12 cellular contexts compared by ENCODE assay signal in the genomic region with DNA sequence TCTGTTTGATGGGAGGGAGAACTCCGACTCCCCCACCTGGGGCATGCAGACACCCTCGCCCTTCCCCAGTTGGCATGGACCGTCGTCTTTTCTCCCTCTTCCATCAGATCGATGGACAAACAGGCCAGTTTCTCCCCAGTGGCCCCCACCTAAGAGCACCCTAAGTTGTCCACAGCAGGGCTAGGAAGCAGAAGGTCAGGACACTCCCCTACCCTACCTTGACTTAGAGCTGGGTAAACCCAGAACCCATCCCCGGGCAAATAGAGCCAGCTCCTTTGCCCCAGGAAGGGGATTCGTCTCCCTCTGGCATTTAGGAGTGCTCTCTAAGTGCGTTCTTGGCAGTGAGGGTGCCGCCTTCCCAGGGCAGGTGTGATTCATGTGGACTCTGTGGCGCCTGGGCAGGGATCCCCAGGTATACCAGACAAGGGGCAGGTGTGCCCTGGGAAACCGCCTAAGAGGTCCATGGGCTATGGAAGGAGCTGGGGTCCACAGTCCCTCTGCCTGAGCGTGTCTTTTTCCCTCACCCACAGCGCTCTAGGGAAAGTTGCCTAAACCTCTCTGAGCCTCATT. TPM values are rescaled to one million over a fixed set of nuclear protein-coding genes. Genes with fewer than 3 reads are reported as not detected.
DNase-seq lines count a peak whose midpoint lies in the region; ATAC-seq, FAIRE-seq and TF ChIP-seq lines count a peak whose summit lies in the region.
"Had no signal": no experiment of that assay in that cellular context is flagged by ENCODE, and none has a peak within 500 bp of the region (broad histone marks: within the 10 kb centered on the region; RNA-seq: fewer than 3 reads in every experiment).

No MANE protein-coding gene starts in this region.

- POLR2A ChIA-PET in activated CD4-positive, alpha-beta memory T cell treated with anti-CD3 and anti-CD28 coated beads, Interleukin-2, amount 10 ng/mL, durations not matched to agents 7 days and 5 days (lab: Charles Lee): interaction anchor here (0.7 to 9.0 kb wide), 14 partner anchors 9 to 167 kb away, joined by 3 to 52 read pairs (median 5); no protein-coding TSS in a partner anchor

- intact Hi-C loops in CD14-positive monocyte (cut with micrococcal nuclease) (loop anchor here (1.0 to 5.0 kb wide), 4 partner anchors 34 to 169 kb away; no protein-coding TSS in a partner anchor), left lung (cut with DNase I) (loop anchor here in 1 of 2 donors (10.0 kb wide), 2 partner anchors 102 to 172 kb away; no protein-coding TSS in a partner anchor), right cardiac atrium (cut with DNase I) (loop anchor here in 2 of 4 donors (10.0 kb wide), 2 partner anchors 172 to 272 kb away; no protein-coding TSS in a partner anchor), mammary epithelial cell (cut with micrococcal nuclease) (loop anchor here (1.0 to 2.0 kb wide), 3 partner anchors 104 to 272 kb away; no protein-coding TSS in a partner anchor)

- no TSS peak for BruUV-seq in mammary epithelial cell (replicated peaks; lab: Mats Ljungman, UMichigan)

- no peak overlapping the region for H2AFZ ChIP-seq in mammary epithelial cell (ENCODE audit: low read depth, low read length)

- no peak overlapping the region for H3K9ac ChIP-seq in mammary epithelial cell (ENCODE audit: insufficient read depth, low read length)

- 46% methylated on average over 13 of the region's 13 CpGs for whole genome bisulfite sequencing in right cardiac atrium
- 82% methylated on average over 10 of the region's 13 CpGs for WGBS in mammary epithelial cell (ENCODE audit: low coverage, missing lambda C conversion rate)

- H3K9me3 ChIP-seq in left lung: no peaks in the 10 kb centered on the region
- H3K9me3 ChIP-seq in right cardiac atrium (ENCODE audit: control insufficient read depth, low read length): no peaks in the 10 kb centered on the region
- H3K9me3 ChIP-seq in mammary epithelial cell (replicated peaks; ENCODE audit: insufficient read depth, low read length): no peaks in the 10 kb centered on the region
- H3K9me3 ChIP-seq: lower lobe of right lung, Peyer's patch had no signal

- peak overlapping the region; percentile 2 to 78 for H3K4me3 Mint-ChIP-seq in CD14-positive monocyte
- H3K4me3 Mint-ChIP-seq in activated CD4-positive, alpha-beta memory T cell treated with anti-CD3 and anti-CD28 coated beads, Interleukin-2, amount 10 ng/mL, durations not matched to agents 7 days and 5 days: peak overlapping the region; percentile 58

- CTCF ChIA-PET in activated CD4-positive, alpha-beta memory T cell treated with anti-CD3 and anti-CD28 coated beads, Interleukin-2, amount 10 ng/mL, durations not matched to agents 7 days and 5 days (lab: Charles Lee): interaction anchor here (0.8 to 2.9 kb wide), 23 partner anchors 12 to 272 kb away, joined by 3 to 42 read pairs (median 4); no protein-coding TSS in a partner anchor
- CTCF ChIA-PET in mammary epithelial cell (lab: Charles Lee; ENCODE audit: low non-redundant PET): no interaction called here

- no peak for TF ChIP-seq POLR2A in GM12891 (IDR thresholded peaks at IDR 0.05; ENCODE audit: low read depth, low read length)

- DNase-seq in CD14-positive monocyte (ENCODE audit: low spot score): no peak
- no peak for DNase-seq in GM12891 (ENCODE audit: insufficient read length, low spot score)
- DNase-seq in activated CD4-positive, alpha-beta memory T cell treated with anti-CD3 and anti-CD28 coated beads, Interleukin-2, amount 10 ng/mL, durations not matched to agents 7 days and 5 days: no peak
- peak in 1 of 2 donors; percentile 66 for DNase-seq in left lung
- no peak for DNase-seq in right cardiac atrium
- no peak for DNase-seq in central memory CD4-positive, alpha-beta T cell
- no peak for DNase-seq in mammary epithelial cell
- DNase-seq: NCI-H146 had no signal

- peaks cover 0 to 17% (median 2%) of the 10 kb centered on the region in 7 donors for H3K9me3 Mint-ChIP-seq in CD14-positive monocyte
- H3K9me3 Mint-ChIP-seq in activated CD4-positive, alpha-beta memory T cell treated with anti-CD3 and anti-CD28 coated beads, Interleukin-2, amount 10 ng/mL, durations not matched to agents 7 days and 5 days: no peaks in the 10 kb centered on the region

- H3K4me3 ChIP-seq in left lung (no peak overlapping the region), right cardiac atrium (ENCODE audit: low read length) (no peak overlapping the region), mammary epithelial cell (replicated peaks in 1 of 3; ENCODE audit: insufficient read depth in 1 of 3, low read depth in 2 of 3, low read length in 3 of 3) (no peak overlapping the region)

- peaks cover 67 to 85% of the 10 kb centered on the region in 2 donors for H3K27me3 ChIP-seq in left lung
- no peaks in the 10 kb centered on the region for H3K27me3 ChIP-seq in right cardiac atrium (ENCODE audit: control insufficient read depth, insufficient read depth)
- H3K27me3 ChIP-seq in mammary epithelial cell (ENCODE audit: insufficient read depth, low read length): peaks cover 22% of the 10 kb centered on the region

- in situ Hi-C loops in mammary epithelial cell (cut with MboI; ENCODE audit: low sequenced_read_pairs in 2 of 2): loop anchor here (10.0 to 25.0 kb wide), 2 partner anchors 172 to 279 kb away; no protein-coding TSS in a partner anchor

- peaks cover 23 to 57% (median 57%) of the 10 kb centered on the region in 3 donors for H3K27me3 Mint-ChIP-seq in CD14-positive monocyte (ENCODE audit: low read depth in 3 of 3)
- no peaks in the 10 kb centered on the region for H3K27me3 Mint-ChIP-seq in activated CD4-positive, alpha-beta memory T cell treated with anti-CD3 and anti-CD28 coated beads, Interleukin-2, amount 10 ng/mL, durations not matched to agents 7 days and 5 days

- TF ChIP-seq CTCF in CD14-positive monocyte (IDR thresholded peaks at IDR 0.05) (no peak), left lung (IDR thresholded peaks at IDR 0.05) (no peak), mammary epithelial cell (conservative IDR thresholded peaks at IDR 0.05 in 1 of 2, IDR thresholded peaks at IDR 0.05 in 1 of 2; ENCODE audit: extremely low read depth in 1 of 2, insufficient read depth in 1 of 2, low read depth in 1 of 2, low read length in 2 of 2) (no peak)

- peaks cover 24% of the 10 kb centered on the region for H3K4me1 Mint-ChIP-seq in CD14-positive monocyte
- peaks cover 67% of the 10 kb centered on the region for H3K4me1 Mint-ChIP-seq in activated CD4-positive, alpha-beta memory T cell treated with anti-CD3 and anti-CD28 coated beads, Interleukin-2, amount 10 ng/mL, durations not matched to agents 7 days and 5 days

- dilution Hi-C loops in mammary epithelial cell (cut with HindIII; ENCODE audit: low sequenced_read_pairs): loop anchor here (5.0 to 25.0 kb wide), 2 partner anchors 74 to 279 kb away; no protein-coding TSS in a partner anchor

- H4K20me1 ChIP-seq in mammary epithelial cell (ENCODE audit: insufficient read depth, low read length): no peaks in the 10 kb centered on the region

- H3K36me3 ChIP-seq in left lung (no peaks in the 10 kb centered on the region), mammary epithelial cell (ENCODE audit: insufficient read depth, low read length) (no peaks in the 10 kb centered on the region)
- H3K36me3 ChIP-seq: lower lobe of right lung, Peyer's patch had no signal

- no peak overlapping the region for H3K27ac ChIP-seq in left lung
- H3K27ac ChIP-seq in right cardiac atrium (ENCODE audit: low read length): no peak overlapping the region
- no peak overlapping the region for H3K27ac ChIP-seq in mammary epithelial cell (ENCODE audit: insufficient read depth, low read depth, low read length)
- H3K27ac ChIP-seq: lower lobe of right lung had no signal

- H3K27ac Mint-ChIP-seq in CD14-positive monocyte: peak overlapping the region in 1 of 7 donors; percentile 69
- H3K27ac Mint-ChIP-seq in activated CD4-positive, alpha-beta memory T cell treated with anti-CD3 and anti-CD28 coated beads, Interleukin-2, amount 10 ng/mL, durations not matched to agents 7 days and 5 days: peak overlapping the region; percentile 52

- peaks cover 5 to 46% of the 10 kb centered on the region in 2 donors for H3K4me1 ChIP-seq in left lung
- H3K4me1 ChIP-seq in right cardiac atrium (ENCODE audit: control insufficient read depth, insufficient read depth, low read length): no peaks in the 10 kb centered on the region
- H3K4me1 ChIP-seq in mammary epithelial cell (ENCODE audit: insufficient read depth, low read length): peaks cover 9% of the 10 kb centered on the region

- H3K79me2 ChIP-seq in mammary epithelial cell (ENCODE audit: insufficient read depth, low read length): no peaks in the 10 kb centered on the region

- ATAC-seq in left lung (peak; percentile 63), right cardiac atrium (no peak), HG02938 (IDR thresholded peaks at IDR 0.05; ENCODE audit: unreplicated experiment) (no peak)

- H3K36me3 Mint-ChIP-seq in CD14-positive monocyte: peaks cover under 1 to 2% of the 10 kb centered on the region in 2 donors
- peaks cover 66% of the 10 kb centered on the region for H3K36me3 Mint-ChIP-seq in activated CD4-positive, alpha-beta memory T cell treated with anti-CD3 and anti-CD28 coated beads, Interleukin-2, amount 10 ng/mL, durations not matched to agents 7 days and 5 days (ENCODE audit: low read depth)

- H3K4me2 ChIP-seq in mammary epithelial cell (ENCODE audit: insufficient read depth, low read depth, low read length): no peak overlapping the region

- FAIRE-seq in GM12891 (lab: Jason Lieb, UNC): peak; percentile 62
- FAIRE-seq: urothelium cell line had no signal

TF ChIP-seq in GM12891, 5 proteins besides CTCF, POLR2A, EP300 and RAD21:
- TF ChIP-seq TAF1 (IDR thresholded peaks at IDR 0.05; ENCODE audit: low read depth, low read length) (no peak), POLR2AphosphoS5 (IDR thresholded peaks at IDR 0.05; ENCODE audit: low read depth, low read length) (peak; percentile 41; the same call in 1 of the 2 replicates), POU2F2 (IDR thresholded peaks at IDR 0.05; ENCODE audit: low read depth, low read length) (no peak)

RNA-seq across cellular contexts. Expression of gene RUNX3, which starts 2.7 kb away (rescaled TPM):
- polyA plus RNA-seq in CD14-positive monocyte: 1 to 10 TPM; 4.4 to 6.7 TPM
- polyA plus RNA-seq in GM12891 (2012; ENCODE audit: low read depth, missing spikeins): 82.2 TPM
- total RNA-seq in activated CD4-positive, alpha-beta memory T cell treated with anti-CD3 and anti-CD28 coated beads, Interleukin-2, amount 10 ng/mL, durations not matched to agents 7 days and 5 days: 100 to 1,000 TPM; 177 to 183 TPM
- total RNA-seq in left lung: 1 to 10 TPM; 2.7 to 8.7 TPM
- total RNA-seq in right cardiac atrium: 1 to 10 TPM in 2 of 4 donors, under 1 TPM in 2; 0.79 to 1.8 (median 0.96) TPM
- 0.34 TPM for polyA plus RNA-seq in right cardiac atrium
- total RNA-seq in mammary epithelial cell: 1 to 10 TPM in 1 of 2 donors, under 1 TPM in 1; 0.42 to 2.8 TPM
- polyA plus RNA-seq in mammary epithelial cell: 0.59 TPM
- 2.0 TPM for polyA minus RNA-seq in mammary epithelial cell

Comparison
In these comparisons a context has a peak if more than half of its experiments do, and no peak if none do; other contexts are left out.
1. RNA of gene RUNX3, which starts 2.7 kb away (total RNA-seq): 177 to 183 TPM in activated CD4-positive, alpha-beta memory T cell treated with anti-CD3 and anti-CD28 coated beads, Interleukin-2, amount 10 ng/mL, durations not matched to agents 7 days and 5 days; 2.7 to 8.7 TPM in left lung, 0.42 to 2.8 TPM in mammary epithelial cell and 0.79 to 1.8 TPM in right cardiac atrium; every median in the first group is over 10 times any median in the second.